ENCODE assay signal across 13 cellular contexts in genomic region chr3:177463863-177464262, GRCh38.
A peak's percentile ranks its signal among the peaks of the same experiment; 100 is the strongest.
DNase-seq lines count a peak whose midpoint lies in the region; ATAC-seq and TF ChIP-seq lines count a peak whose summit lies in the region.
"Had no signal": no experiment of that assay in that cellular context is flagged by ENCODE, and none has a peak within 500 bp of the region (broad histone marks: within the 10 kb centered on the region; RNA-seq: fewer than 3 reads in every experiment).

No MANE protein-coding gene starts in this region.

- peak overlapping the region; percentile 90 for H3K27ac ChIP-seq in rectal smooth muscle tissue (ENCODE audit: low read depth, low read length)
- H3K27ac ChIP-seq in hepatocyte, result no peak overlapping the region
- H3K27ac ChIP-seq: BLaER1 had no signal

- no peak for ATAC-seq in GM19023 (IDR thresholded peaks at IDR 0.05; ENCODE audit: unreplicated experiment)

- H3K4me2 ChIP-seq in hepatocyte, result no peak overlapping the region
- H3K4me2 ChIP-seq: BLaER1 had no signal

- TF ChIP-seq CTCF in hepatocyte (IDR thresholded peaks at IDR 0.05; ENCODE audit: poor library complexity), result no peak

- DNase-seq in Daoy (ENCODE audit: low read depth) (peak; percentile 67), RPMI7951 (ENCODE audit: low read depth) (peak; percentile 54), fibroblast of peridontal ligament (ENCODE audit: extremely low read depth) (peak; percentile 79), hepatocyte (ENCODE audit: low spot score) (no peak), retina (no peak), G401 (ENCODE audit: low spot score) (no peak)
- DNase-seq: amygdala, GOT3, immature natural killer cell, NCI-H1930 had no signal

- in situ Hi-C loops in G401 (cut with HindIII; ENCODE audit: low sequenced_read_pairs), result no loop called here

- H3K79me2 ChIP-seq in hepatocyte, result no peaks in the 10 kb centered on the region

- H3K4me1 ChIP-seq in rectal smooth muscle tissue (ENCODE audit: control insufficient read depth, insufficient read depth, low read length) (peaks cover 28% of the 10 kb centered on the region), hepatocyte (ENCODE audit: insufficient read depth) (peaks cover 16% of the 10 kb centered on the region)
- H3K4me1 ChIP-seq: BLaER1 had no signal

- no peaks in the 10 kb centered on the region for H3K9me3 ChIP-seq in hepatocyte (ENCODE audit: low read depth)

- no peak overlapping the region for H3K9ac ChIP-seq in rectal smooth muscle tissue (ENCODE audit: low read length)
- H3K9ac ChIP-seq: BLaER1 had no signal

- H3K9me2 ChIP-seq in hepatocyte (replicated peaks; ENCODE audit: insufficient read depth), result no peaks in the 10 kb centered on the region

- H4K20me1 ChIP-seq in hepatocyte (ENCODE audit: insufficient read depth, poor library complexity, severe bottlenecking), result no peaks in the 10 kb centered on the region
- H4K20me1 ChIP-seq: BLaER1 had no signal

- 66% methylated on average over 6 of the region's 6 CpGs for WGBS in hepatocyte (ENCODE audit: low lambda C conversion rate, missing lambda C conversion rate)

- no peak overlapping the region for H2AFZ ChIP-seq in hepatocyte

- H3K36me3 ChIP-seq in rectal smooth muscle tissue (ENCODE audit: control insufficient read depth, insufficient read depth, low read length), result no peaks in the 10 kb centered on the region
- no peaks in the 10 kb centered on the region for H3K36me3 ChIP-seq in hepatocyte (replicated peaks; ENCODE audit: insufficient read depth, low read depth)
- H3K36me3 ChIP-seq: BLaER1 had no signal

- no peak overlapping the region for H3K4me3 ChIP-seq in rectal smooth muscle tissue (ENCODE audit: low read length)
- H3K4me3 ChIP-seq in hepatocyte, result no peak overlapping the region
- H3K4me3 ChIP-seq: BLaER1 had no signal

- H3K27me3 ChIP-seq in rectal smooth muscle tissue (ENCODE audit: control insufficient read depth, insufficient read depth, low read length) (no peaks in the 10 kb centered on the region), hepatocyte (no peaks in the 10 kb centered on the region)
- H3K27me3 ChIP-seq: BLaER1 had no signal

Comparison
In these comparisons a context has a peak if more than half of its experiments do, and no peak if none do; other contexts are left out.
1. DNase-seq: peak in Daoy (single experiment), RPMI7951 (single experiment) and fibroblast of peridontal ligament (single experiment); none in hepatocyte (single experiment), retina (single experiment) and G401 (single experiment).